Comparison of ENCODE assay signal across 15 cellular contexts in genomic region chr3:193851416-193851815, GRCh38.
DNase-seq lines count a peak whose midpoint lies in the region; TF ChIP-seq lines count a peak whose summit lies in the region.
"Had no signal": no experiment of that assay in that cellular context is flagged by ENCODE, and none has a peak within 500 bp of the region (broad histone marks: within the 10 kb centered on the region; RNA-seq: fewer than 3 reads in every experiment).

No MANE protein-coding gene starts in this region.

- WGBS in mesendoderm (ENCODE audit: extremely low coverage, insufficient coverage, low lambda C conversion rate), result no CpG with 5 or more reads among the region's 3 CpGs
- 37% methylated on average over 3 of the region's 3 CpGs for WGBS in suprapubic skin

- peak; percentile 42 for DNase-seq in NCI-H226
- peak; percentile 40 for DNase-seq in dermis blood vessel endothelial cell
- peak; percentile 67 for DNase-seq in mesendoderm
- no peak for DNase-seq in suprapubic skin (ENCODE audit: low spot score in 2 of 2)
- no peak for DNase-seq in activated CD4-positive, alpha-beta T cell treated with anti-CD3 and anti-CD28 coated beads, Interleukin-2, amount 50 U/mL, for 48 hours
- no peak for DNase-seq in activated effector memory CD4-positive, alpha-beta T cell treated with Interleukin-2 at 50 U/mL for 16 hours
- no peak for DNase-seq in stimulated activated naive CD4-positive, alpha-beta T cell (lab: John Stamatoyannopoulos, UW)
- DNase-seq: activated CD8-positive, alpha-beta T cell treated with anti-CD3 and anti-CD28 coated beads, Interleukin-2, amount 10 ng/mL, durations not matched to agents 7 days and 5 days; activated effector memory CD4-positive, alpha-beta T cell treated with anti-CD3 and anti-CD28 coated beads, Interleukin-2, amount 50 U/mL, for 16 hours; CD4-positive, CD25-positive, alpha-beta regulatory T cell; NCI-H1930; NCI-H526; stimulated activated naive CD8-positive, alpha-beta T cell treated with anti-CD3 and anti-CD28 coated beads, Interleukin-15, Interleukin-2, amounts not matched to agents 100 U/mL and 50 U/mL, for 24 hours; WERI-Rb-1 had no signal

- no peaks in the 10 kb centered on the region for H3K27me3 ChIP-seq in mesendoderm (ENCODE audit: insufficient read depth, low read length, poor library complexity)
- H3K27me3 ChIP-seq in suprapubic skin, result no peaks in the 10 kb centered on the region

- TF ChIP-seq POLR2A in suprapubic skin (IDR thresholded peaks at IDR 0.05), result no peak

- H2BK120ac ChIP-seq in mesendoderm (ENCODE audit: low read depth, low read length), result peak overlapping the region; percentile 86

- H3K36me3 ChIP-seq in mesendoderm (ENCODE audit: control insufficient read depth, insufficient read depth, low read length), result no peaks in the 10 kb centered on the region
- no peaks in the 10 kb centered on the region for H3K36me3 ChIP-seq in suprapubic skin
- H3K36me3 ChIP-seq: WERI-Rb-1 had no signal

- no peak overlapping the region for H4K5ac ChIP-seq in mesendoderm (ENCODE audit: low read length)

- H3K27ac ChIP-seq in mesendoderm (ENCODE audit: low read depth, low read length) (no peak overlapping the region), suprapubic skin (peak overlapping the region; percentile 25)
- H3K27ac ChIP-seq: WERI-Rb-1 had no signal

- no peak overlapping the region for H3K4ac ChIP-seq in mesendoderm (ENCODE audit: low read depth, low read length)

- H2BK5ac ChIP-seq in mesendoderm (ENCODE audit: low read length), result no peak overlapping the region

- H3K4me1 ChIP-seq in mesendoderm (ENCODE audit: control insufficient read depth, low read depth, low read length), result peaks cover 16% of the 10 kb centered on the region
- H3K4me1 ChIP-seq in suprapubic skin, result peaks cover 19% of the 10 kb centered on the region

- no peak overlapping the region for H2AK5ac ChIP-seq in mesendoderm (ENCODE audit: low read length)

- peak overlapping the region; percentile 95 for H3K18ac ChIP-seq in mesendoderm (ENCODE audit: low read length)

- H3K56ac ChIP-seq in mesendoderm (ENCODE audit: low read length), result peak overlapping the region; percentile 19

- no peaks in the 10 kb centered on the region for H3K79me2 ChIP-seq in mesendoderm (ENCODE audit: control insufficient read depth, insufficient read depth, low read length)

- H3K9ac ChIP-seq in mesendoderm (ENCODE audit: low read length), result no peak overlapping the region

- no peak overlapping the region for H4K8ac ChIP-seq in mesendoderm (ENCODE audit: low read depth, low read length)

- TF ChIP-seq EP300 in suprapubic skin (IDR thresholded peaks at IDR 0.05), result no peak

- H3K79me1 ChIP-seq in mesendoderm (ENCODE audit: low read length), result no peaks in the 10 kb centered on the region

- no peak overlapping the region for H3K23ac ChIP-seq in mesendoderm (ENCODE audit: low read length)

- H3K4me3 ChIP-seq in mesendoderm (ENCODE audit: low read length) (no peak overlapping the region), suprapubic skin (no peak overlapping the region)
- H3K4me3 ChIP-seq: lung had no signal

- H3K4me2 ChIP-seq in mesendoderm (ENCODE audit: low read length), result no peak overlapping the region

- H3K9me3 ChIP-seq in suprapubic skin, result no peaks in the 10 kb centered on the region

- TF ChIP-seq CTCF in suprapubic skin (IDR thresholded peaks at IDR 0.05), result no peak

- peak overlapping the region; percentile 87 for H2BK15ac ChIP-seq in mesendoderm (replicated peaks; ENCODE audit: low read depth)

Comparison
In these comparisons a context has a peak if more than half of its experiments do, and no peak if none do; other contexts are left out.
1. DNase-seq: peak in NCI-H226 (single experiment), dermis blood vessel endothelial cell (single experiment) and mesendoderm (single experiment); none in suprapubic skin (0 of 2), activated CD4-positive, alpha-beta T cell treated with anti-CD3 and anti-CD28 coated beads, Interleukin-2, amount 50 U/mL, for 48 hours (0 of 2), activated effector memory CD4-positive, alpha-beta T cell treated with Interleukin-2 at 50 U/mL for 16 hours (single experiment) and stimulated activated naive CD4-positive, alpha-beta T cell (0 of 6).